In the genomic region with DNA sequence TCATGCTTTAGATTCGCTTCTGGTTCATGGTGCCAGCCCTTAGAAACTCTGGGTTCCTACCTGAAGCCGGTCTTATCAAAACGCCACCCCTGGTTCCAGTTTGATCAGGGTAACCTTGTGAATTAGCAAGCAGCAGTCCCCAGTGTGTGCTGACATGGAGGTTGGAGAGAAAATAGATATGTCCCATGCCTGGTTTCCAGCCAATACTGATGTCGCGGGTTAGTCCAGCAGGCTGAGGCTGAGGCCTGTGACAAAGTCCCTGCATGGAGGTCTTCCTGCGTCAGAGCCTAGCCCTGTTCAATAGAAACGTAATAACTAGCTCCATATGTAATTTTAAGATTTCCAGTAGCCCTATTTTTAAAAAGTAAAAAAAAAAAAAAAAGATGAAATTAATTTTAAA, we compare ENCODE assay signal across 14 cellular contexts. TPM values are rescaled to one million over a fixed set of nuclear protein-coding genes. Genes with fewer than 3 reads are reported as not detected.
A peak's percentile ranks its signal among the peaks of the same experiment; 100 is the strongest.
DNase-seq lines count a peak whose midpoint lies in the region; ATAC-seq and TF ChIP-seq lines count a peak whose summit lies in the region.
"Had no signal": no experiment of that assay in that cellular context is flagged by ENCODE, and none has a peak within 500 bp of the region (broad histone marks: within the 10 kb centered on the region; RNA-seq: fewer than 3 reads in every experiment).

No MANE protein-coding gene starts in this region.

- peak overlapping the region; percentile 87 for H3K27ac Mint-ChIP-seq in activated naive CD4-positive, alpha-beta T cell treated with anti-CD3 and anti-CD28 coated beads for 36 hours
- H3K27ac Mint-ChIP-seq in HFFc6 (peak overlapping the region; percentile 49), nephron progenitor cell (peak overlapping the region; percentile 15)
- peak overlapping the region; percentile 86 for H3K27ac Mint-ChIP-seq in activated naive CD8-positive, alpha-beta T cell treated with anti-CD3 and anti-CD28 coated beads for 36 hours

- no peak for DNase-seq in activated naive CD4-positive, alpha-beta T cell treated with anti-CD3 and anti-CD28 coated beads for 36 hours
- no peak for DNase-seq in activated naive CD4-positive, alpha-beta T cell (lab: John Stamatoyannopoulos, UW)
- DNase-seq in HFFc6 (no peak), nephron progenitor cell (no peak), upper lobe of right lung (no peak), NCI-H1105 (lab: John Stamatoyannopoulos, UW) (no peak)
- no peak for DNase-seq in activated naive CD8-positive, alpha-beta T cell treated with anti-CD3 and anti-CD28 coated beads for 36 hours
- DNase-seq: activated CD4-positive, CD25-positive, alpha-beta regulatory T cell; activated T-cell treated with anti-CD3 and anti-CD28 coated beads, Interleukin-2, amount 50 U/mL, for 4 hours; NCI-H2227 treated with DMSO at 0.1 percent for 48 hours; RPMI8226; stimulated activated CD4-positive, alpha-beta T cell treated with anti-CD3 and anti-CD28 coated beads, Interleukin-15, amount 100 ng/mL, for 24 hours had no signal

- peaks cover 53% of the 10 kb centered on the region for H3K4me1 Mint-ChIP-seq in activated naive CD4-positive, alpha-beta T cell treated with anti-CD3 and anti-CD28 coated beads for 36 hours (ENCODE audit: low read depth)
- H3K4me1 Mint-ChIP-seq in HFFc6 (ENCODE audit: low read depth) (peaks cover 45% of the 10 kb centered on the region), nephron progenitor cell (peaks cover 49% of the 10 kb centered on the region)
- H3K4me1 Mint-ChIP-seq in activated naive CD8-positive, alpha-beta T cell treated with anti-CD3 and anti-CD28 coated beads for 36 hours = peaks cover 43% of the 10 kb centered on the region

- no peak overlapping the region for H3K4me3 Mint-ChIP-seq in activated naive CD4-positive, alpha-beta T cell treated with anti-CD3 and anti-CD28 coated beads for 36 hours
- H3K4me3 Mint-ChIP-seq in HFFc6 = no peak overlapping the region; the same call in 1 of the 2 replicates
- no peak overlapping the region for H3K4me3 Mint-ChIP-seq in activated naive CD8-positive, alpha-beta T cell treated with anti-CD3 and anti-CD28 coated beads for 36 hours
- H3K4me3 Mint-ChIP-seq in nephron progenitor cell = no peak overlapping the region
- H3K4me3 Mint-ChIP-seq: neural crest cell had no signal

- H3K27me3 Mint-ChIP-seq in activated naive CD4-positive, alpha-beta T cell treated with anti-CD3 and anti-CD28 coated beads for 36 hours (ENCODE audit: low read depth) = no peaks in the 10 kb centered on the region
- no peaks in the 10 kb centered on the region for H3K27me3 Mint-ChIP-seq in HFFc6 (ENCODE audit: insufficient read depth)
- no peaks in the 10 kb centered on the region for H3K27me3 Mint-ChIP-seq in activated naive CD8-positive, alpha-beta T cell treated with anti-CD3 and anti-CD28 coated beads for 36 hours
- no peaks in the 10 kb centered on the region for H3K27me3 Mint-ChIP-seq in nephron progenitor cell (ENCODE audit: low read depth, poor library complexity)

- H3K4me1 ChIP-seq in upper lobe of right lung = peaks cover 13% of the 10 kb centered on the region

- CTCF ChIA-PET in activated naive CD4-positive, alpha-beta T cell treated with anti-CD3 and anti-CD28 coated beads for 36 hours (lab: Charles Lee) = interaction anchor here (1.0 to 2.3 kb wide), 8 partner anchors 11 to 82 kb away, joined by 3 to 18 read pairs (median 6); no protein-coding TSS in a partner anchor

- H3K9me3 ChIP-seq in upper lobe of right lung = no peaks in the 10 kb centered on the region

- intact Hi-C loops in activated naive CD4-positive, alpha-beta T cell treated with anti-CD3 and anti-CD28 coated beads for 36 hours (cut with micrococcal nuclease) = no loop called here
- intact Hi-C loops in upper lobe of right lung (cut with DNase I) = no loop called here

- H3K27me3 ChIP-seq in upper lobe of right lung = no peaks in the 10 kb centered on the region

- peaks cover 55% of the 10 kb centered on the region for H3K36me3 Mint-ChIP-seq in activated naive CD4-positive, alpha-beta T cell treated with anti-CD3 and anti-CD28 coated beads for 36 hours (ENCODE audit: low read depth)
- peaks cover 28% of the 10 kb centered on the region for H3K36me3 Mint-ChIP-seq in HFFc6 (ENCODE audit: low read depth)
- peaks cover 48% of the 10 kb centered on the region for H3K36me3 Mint-ChIP-seq in activated naive CD8-positive, alpha-beta T cell treated with anti-CD3 and anti-CD28 coated beads for 36 hours
- H3K36me3 Mint-ChIP-seq in nephron progenitor cell (ENCODE audit: low read depth) = peaks cover 84% of the 10 kb centered on the region

- H3K9me3 Mint-ChIP-seq in activated naive CD4-positive, alpha-beta T cell treated with anti-CD3 and anti-CD28 coated beads for 36 hours = no peaks in the 10 kb centered on the region
- H3K9me3 Mint-ChIP-seq in HFFc6 (no peaks in the 10 kb centered on the region), nephron progenitor cell (peaks cover 5% of the 10 kb centered on the region)
- H3K9me3 Mint-ChIP-seq in activated naive CD8-positive, alpha-beta T cell treated with anti-CD3 and anti-CD28 coated beads for 36 hours = no peaks in the 10 kb centered on the region
- H3K9me3 Mint-ChIP-seq: activated T-cell treated with anti-CD3 and anti-CD28 coated beads, Interleukin-2, amount 50 U/mL, for 4 hours; neural crest cell had no signal

- TF ChIP-seq CTCF in HFFc6 (IDR thresholded peaks at IDR 0.05) (no peak), nephron progenitor cell (IDR thresholded peaks at IDR 0.05) (no peak), upper lobe of right lung (IDR thresholded peaks at IDR 0.05) (no peak)

- ATAC-seq in upper lobe of right lung (no peak), HG02852 (IDR thresholded peaks at IDR 0.05; ENCODE audit: unreplicated experiment) (no peak)

- H3K36me3 ChIP-seq in upper lobe of right lung = peaks cover 60% of the 10 kb centered on the region

- H3K4me3 ChIP-seq in upper lobe of right lung = no peak overlapping the region

- no peak overlapping the region for H3K27ac ChIP-seq in upper lobe of right lung

RNA-seq across cellular contexts. Expression of a gene that starts 28.2 kb away (rescaled TPM):
- 100 to 1,000 TPM in 1 of 2 experiments, 10 to 100 TPM in 1; 96.4 to 102 TPM for total RNA-seq in activated naive CD4-positive, alpha-beta T cell treated with anti-CD3 and anti-CD28 coated beads for 36 hours
- 10 to 100 TPM; 17.5 to 22.9 (median 20.7) TPM for total RNA-seq in HFFc6 (2021; fragmentation: NEBNext Ultra II Directional; extraction: Animal tissue kit (Norgen Biotek cat#: 25700))
- total RNA-seq in activated naive CD8-positive, alpha-beta T cell treated with anti-CD3 and anti-CD28 coated beads for 36 hours = 10 to 100 TPM; 24.1 to 25.2 TPM
- 62.9 TPM for total RNA-seq in upper lobe of right lung

Comparison
In these comparisons a context has a peak if more than half of its experiments do, and no peak if none do; other contexts are left out.
1. H3K27ac Mint-ChIP-seq: peak in every context shown above with its lines; median percentile 87 in activated naive CD4-positive, alpha-beta T cell treated with anti-CD3 and anti-CD28 coated beads for 36 hours; 86 in activated naive CD8-positive, alpha-beta T cell treated with anti-CD3 and anti-CD28 coated beads for 36 hours; 49 in HFFc6; 15 in nephron progenitor cell.